ENCODE assay signal across 15 cellular contexts in genomic region chr6:104957301-104958177, GRCh38. TPM values are rescaled to one million over a fixed set of nuclear protein-coding genes. Genes with fewer than 3 reads are reported as not detected.
A peak's percentile ranks its signal among the peaks of the same experiment; 100 is the strongest.
DNase-seq lines count a peak whose midpoint lies in the region; ATAC-seq, FAIRE-seq and TF ChIP-seq lines count a peak whose summit lies in the region.
"Had no signal": no experiment of that assay in that cellular context is flagged by ENCODE, and none has a peak within 500 bp of the region (broad histone marks: within the 10 kb centered on the region; RNA-seq: fewer than 3 reads in every experiment).

No MANE protein-coding gene starts in this region.

- H3K9me3 ChIP-seq in GM12878 (replicated peaks; ENCODE audit: control insufficient read depth, insufficient read depth, low read length), result no peaks in the 10 kb centered on the region; the same call in 2 of the 3 replicates
- no peaks in the 10 kb centered on the region for H3K9me3 ChIP-seq in neural progenitor cell (ENCODE audit: low read depth)
- H3K9me3 ChIP-seq in small intestine (ENCODE audit: control insufficient read depth, low read depth), result no peaks in the 10 kb centered on the region
- H3K9me3 ChIP-seq: lower lobe of right lung, sigmoid colon had no signal

- H3K4me2 ChIP-seq in GM12878 (ENCODE audit: control insufficient read depth, insufficient read depth) (0 out of 2 replicates have a peak overlapping the region, but pooled peaks have one; percentile 13), neural progenitor cell (peak overlapping the region; percentile 82)

- intact Hi-C loops in GM12878 (cut with micrococcal nuclease; ENCODE audit: unreplicated experiment), result no loop called here

- no peak overlapping the region for H3K27ac ChIP-seq in GM12878 (ENCODE audit: control insufficient read depth, insufficient read depth)
- H3K27ac ChIP-seq in neural progenitor cell, result peak overlapping the region; percentile 97
- H3K27ac ChIP-seq in small intestine (ENCODE audit: low read depth in 1 of 2, low read length in 1 of 2), result no peak overlapping the region
- H3K27ac ChIP-seq: lower lobe of right lung, sigmoid colon had no signal

- H4K20me1 ChIP-seq in GM12878 (ENCODE audit: control insufficient read depth, insufficient read depth) (no peaks in the 10 kb centered on the region), neural progenitor cell (ENCODE audit: low read depth) (no peaks in the 10 kb centered on the region)

- peaks cover 1 to 13% of the 10 kb centered on the region in 2 experiments; a peak in 3 of 4 replicates for H3K27me3 ChIP-seq in GM12878 (replicated peaks in 1 of 2; ENCODE audit: control insufficient read depth in 2 of 2, insufficient read depth in 2 of 2, low read length in 1 of 2)
- H3K27me3 ChIP-seq in neural progenitor cell, result no peaks in the 10 kb centered on the region
- H3K27me3 ChIP-seq in small intestine (ENCODE audit: control insufficient read depth in 2 of 2, insufficient read depth in 2 of 2, low read length in 2 of 2), result peaks cover 0 to 26% of the 10 kb centered on the region in 2 donors

- FAIRE-seq in GM12878 (lab: Jason Lieb, UNC) (no peak), small intestine (lab: Jason Lieb, UNC) (no peak)

- peaks cover 5% of the 10 kb centered on the region for H3K36me3 Mint-ChIP-seq in neural progenitor cell

- SMC1A ChIA-PET in GM12878 (lab: Charles Lee; ENCODE audit: uncharacterized antibody, unreplicated experiment), result no interaction called here

- no peak overlapping the region for H3K4me3 ChIP-seq in GM12878
- peak overlapping the region; percentile 65 for H3K4me3 ChIP-seq in neural progenitor cell
- H3K4me3 ChIP-seq in small intestine (ENCODE audit: low read depth in 1 of 2, low read length in 2 of 2), result no peak overlapping the region
- H3K4me3 ChIP-seq: lower lobe of right lung, sigmoid colon had no signal

- in situ Hi-C loops in GM12878 (cut with MboI), result no loop called here

- H3K4me3 Mint-ChIP-seq in neural progenitor cell, result peak overlapping the region; percentile 98

- POLR2A ChIA-PET in GM12878 (lab: Charles Lee), result no interaction called here

- no peak for TF ChIP-seq EP300 in GM12878 (IDR thresholded peaks at IDR 0.05; ENCODE audit: borderline replicate concordance in 1 of 2, control insufficient read depth in 1 of 2, low read depth in 2 of 2, low read length in 2 of 2)

- no peaks in the 10 kb centered on the region for H3K27me3 Mint-ChIP-seq in neural progenitor cell (ENCODE audit: insufficient read depth, low read depth)

- H3F3A ChIP-seq in neural progenitor cell (ENCODE audit: low read depth), result peaks cover 65% of the 10 kb centered on the region

- H3K27ac Mint-ChIP-seq in neural progenitor cell, result peak overlapping the region; percentile 97

- peaks cover 3% of the 10 kb centered on the region for H3K9me3 Mint-ChIP-seq in neural progenitor cell

- H3K79me2 ChIP-seq in GM12878 (ENCODE audit: control insufficient read depth, insufficient read depth, low read length) (no peaks in the 10 kb centered on the region), neural progenitor cell (ENCODE audit: low read depth) (peaks cover 71% of the 10 kb centered on the region)

- TF ChIP-seq CTCF in GM12878 (IDR thresholded peaks at IDR 0.05 in 2 of 3, conservative IDR thresholded peaks at IDR 0.05 in 1 of 3; ENCODE audit: control insufficient read depth in 2 of 3, extremely low read depth in 1 of 3, insufficient read depth in 1 of 3, low read depth in 3 of 3, low read length in 3 of 3) (no peak), neural progenitor cell (IDR thresholded peaks at IDR 0.05) (no peak)

- CTCF ChIA-PET in GM12878 (lab: Yijun Ruan, JAX), result interaction anchor here (1.0 kb wide), 1 partner anchor 11 kb away, joined by 3 read pairs; no protein-coding TSS in a partner anchor

- peaks cover 19% of the 10 kb centered on the region for H3K4me1 Mint-ChIP-seq in neural progenitor cell

- H3K36me3 ChIP-seq in GM12878 (ENCODE audit: control insufficient read depth in 2 of 2, insufficient read depth in 2 of 2, low read length in 1 of 2) (no peaks in the 10 kb centered on the region), neural progenitor cell (peaks cover 15% of the 10 kb centered on the region), small intestine (ENCODE audit: control insufficient read depth in 2 of 2, insufficient read depth in 2 of 2, low read length in 2 of 2) (no peaks in the 10 kb centered on the region)
- H3K36me3 ChIP-seq: lower lobe of right lung, sigmoid colon had no signal

- no TSS peak for BruUV-seq in GM12878 (replicated peaks; lab: Mats Ljungman, UMichigan)

- no peak for TF ChIP-seq RAD21 in GM12878 (IDR thresholded peaks at IDR 0.05; ENCODE audit: insufficient read depth, low read depth, low read length)

- H2AFZ ChIP-seq in GM12878 (ENCODE audit: control insufficient read depth, low read depth, low read length), result no peak overlapping the region
- H2AFZ ChIP-seq in neural progenitor cell (replicated peaks), result no peak overlapping the region

- H3K9ac ChIP-seq in GM12878 (ENCODE audit: control insufficient read depth, insufficient read depth, low read length) (no peak overlapping the region), neural progenitor cell (peak overlapping the region; percentile 58)

- ATAC-seq in GM12878 (peak; percentile 42), GM19395 (IDR thresholded peaks at IDR 0.05; ENCODE audit: unreplicated experiment) (no peak)
- ATAC-seq: esophagus mucosa, lower lobe of right lung had no signal

- RAD21 ChIA-PET in GM12878 (lab: Charles Lee; ENCODE audit: unreplicated experiment), result no interaction called here

- H3K4me1 ChIP-seq in GM12878 (ENCODE audit: control insufficient read depth, insufficient read depth, low read length) (no peaks in the 10 kb centered on the region), neural progenitor cell (peaks cover 43% of the 10 kb centered on the region), small intestine (ENCODE audit: control insufficient read depth in 2 of 2, insufficient read depth in 1 of 2, low read depth in 1 of 2, low read length in 1 of 2) (no peaks in the 10 kb centered on the region)
- H3K4me1 ChIP-seq: lower lobe of right lung had no signal

- 20% methylated on average over 20 of the region's 21 CpGs for WGBS in GM12878 (ENCODE audit: insufficient coverage, insufficient replicate concordance, low lambda C conversion rate, missing lambda C conversion rate)
- 5 to 11% (median 10%) methylated on average over 21 of the region's 21 CpGs for WGBS in small intestine, 3 donors

- no peak for TF ChIP-seq POLR2A in GM12878 (IDR thresholded peaks at IDR 0.05; ENCODE audit: low read depth, low read length)

- peak; percentile 57 for DNase-seq in DMS53 (lab: John Stamatoyannopoulos, UW)
- DNase-seq in DMS53 treated with DMSO at 0.1 percent for 48 hours (lab: John Stamatoyannopoulos, UW; ENCODE audit: unreplicated experiment), result no peak
- peak; percentile 20 to 49 for DNase-seq in NCI-H526 (lab: John Stamatoyannopoulos, UW)
- DNase-seq in GM12878 (ENCODE audit: low read depth, low spot score), result no peak
- peak; percentile 91 for DNase-seq in neural progenitor cell (ENCODE audit: low spot score)
- DNase-seq in pons (ENCODE audit: low spot score), result no peak
- DNase-seq in small intestine, result no peak
- DNase-seq: 8988T; activated CD4-positive, CD25-positive, alpha-beta regulatory T cell; amygdala; lower lobe of right lung; NCI-H774; sigmoid colon had no signal

TF ChIP-seq in GM12878, 131 proteins besides CTCF, POLR2A, EP300 and RAD21 (continues in another document):
- TF ChIP-seq ASH2L (IDR thresholded peaks at IDR 0.05; ENCODE audit: borderline replicate concordance, low read depth), result no peak
- no peak for TF ChIP-seq ZNF274 (IDR thresholded peaks at IDR 0.05; ENCODE audit: insufficient read depth, insufficient read length)
- TF ChIP-seq FOXK2 (IDR thresholded peaks at IDR 0.05), result no peak
- TF ChIP-seq NR2C1 (IDR thresholded peaks at IDR 0.05), result no peak
- TF ChIP-seq MYB (IDR thresholded peaks at IDR 0.05; ENCODE audit: borderline replicate concordance, low read depth, low read length), result no peak
- no peak for TF ChIP-seq SMAD1 (IDR thresholded peaks at IDR 0.05; ENCODE audit: low read depth, partially characterized antibody)
- TF ChIP-seq TBL1XR1 (IDR thresholded peaks at IDR 0.05; ENCODE audit: low read depth, low read length), result no peak

RNA-seq across cellular contexts. Expression of gene LIN28B, which starts 0.6 kb away (rescaled TPM):
- total RNA-seq in GM12878 (2013; cell fraction: nucleolus; rRNA removed), result 23.2 and 24.5 TPM in 2 replicates
- total RNA-seq in GM12878 (2014; rRNA removed) (0.11 TPM in 1 of 2 replicates, not detected in the other), GM12878 (2014; rRNA removed; fragmentation: Illumina TruSeq; extraction: Trizol) (not detected in 2 replicates), GM12878 (2021) (0.05 and 0.13 TPM in 2 replicates), neural progenitor cell (ENCODE audit: low replicate concordance) (105 and 165 TPM in 2 replicates)
- not detected for polyA plus RNA-seq in GM12878 (2011; ENCODE audit: low read depth)
- polyA plus RNA-seq in GM12878 (2011; rRNA removed) (2.4 and 3.7 TPM in 2 replicates), GM12878 (2014; fragmentation: Illumina TruSeq; extraction: Trizol) (0.01 TPM in 1 of 2 replicates, not detected in the other), GM12878 (2014; fragmentation: Nextera tagmentation; extraction: Ambion mirVana) (not detected), GM12878 (2014; rRNA removed) (not detected in 2 replicates), GM12878 (2016; fragmentation: Nextera tagmentation; extraction: Ambion mirVana) (under 1 TPM in 1 of 2 experiments, not detected in 1; 0.05 TPM), small intestine (not detected)
- polyA plus RNA-seq in GM12878 (2011; cell fraction: cytosol; rRNA removed), result 0.89 and 0.91 TPM in 2 replicates
- 0.83 and 0.90 TPM in 2 replicates for polyA plus RNA-seq in GM12878 (2011; cell fraction: nucleus; rRNA removed)
- not detected in 2 replicates for polyA plus RNA-seq in GM12878 (2012)
- polyA minus RNA-seq in GM12878 (2011; rRNA and poly(A)+ RNA removed), result 1.7 and 2.8 TPM in 2 replicates
- polyA minus RNA-seq in GM12878 (2011; cell fraction: cytosol; rRNA and poly(A)+ RNA removed), result 1.5 TPM in 2 replicates
- 0.60 and 0.77 TPM in 2 replicates for polyA minus RNA-seq in GM12878 (2011; cell fraction: nucleus; rRNA and poly(A)+ RNA removed)
- total RNA-seq: esophagus mucosa, lower lobe of right lung, sigmoid colon had no signal
- polyA plus RNA-seq: sigmoid colon had no signal

Comparison
In these comparisons a context has a peak if more than half of its experiments do, and no peak if none do; other contexts are left out.
1. DNase-seq: peak in DMS53 (single experiment), NCI-H526 (2 of 2) and neural progenitor cell (single experiment); none in DMS53 treated with DMSO at 0.1 percent for 48 hours (single experiment), GM12878 (single experiment), pons (single experiment) and small intestine (single experiment).